Comparison of ENCODE assay signal across 1 cellular context in the genomic region with DNA sequence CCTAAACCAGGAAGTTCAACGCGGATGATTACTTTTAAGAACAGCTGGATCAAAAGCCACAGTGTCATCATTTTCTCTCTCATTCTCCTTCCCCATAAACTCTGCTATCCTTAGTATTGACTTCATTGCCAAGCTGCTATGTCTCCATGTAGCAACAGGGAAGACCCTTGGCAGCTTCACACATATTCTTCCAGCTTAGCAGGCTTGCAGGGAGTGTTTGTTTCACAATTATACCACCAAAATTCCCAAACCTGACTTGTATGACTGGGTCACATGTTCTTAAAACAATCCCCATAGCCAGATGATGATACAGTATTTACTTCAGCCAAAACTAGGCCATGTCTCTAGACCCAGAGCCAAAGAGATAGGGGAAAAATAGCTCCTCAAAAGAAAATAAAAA.
TF ChIP-seq lines count a peak whose summit lies in the region.

No MANE protein-coding gene starts in this region.

TF ChIP-seq in WTC11, 78 proteins besides CTCF, POLR2A, EP300 and RAD21 (continued from another document):
- TF ChIP-seq, protein P1, sequence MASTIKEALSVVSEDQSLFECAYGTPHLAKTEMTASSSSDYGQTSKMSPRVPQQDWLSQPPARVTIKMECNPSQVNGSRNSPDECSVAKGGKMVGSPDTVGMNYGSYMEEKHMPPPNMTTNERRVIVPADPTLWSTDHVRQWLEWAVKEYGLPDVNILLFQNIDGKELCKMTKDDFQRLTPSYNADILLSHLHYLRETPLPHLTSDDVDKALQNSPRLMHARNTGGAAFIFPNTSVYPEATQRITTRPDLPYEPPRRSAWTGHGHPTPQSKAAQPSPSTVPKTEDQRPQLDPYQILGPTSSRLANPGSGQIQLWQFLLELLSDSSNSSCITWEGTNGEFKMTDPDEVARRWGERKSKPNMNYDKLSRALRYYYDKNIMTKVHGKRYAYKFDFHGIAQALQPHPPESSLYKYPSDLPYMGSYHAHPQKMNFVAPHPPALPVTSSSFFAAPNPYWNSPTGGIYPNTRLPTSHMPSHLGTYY (CRISPR knock-in tag; IDR thresholded peaks at IDR 0.05): no peak
